In the genomic region with DNA sequence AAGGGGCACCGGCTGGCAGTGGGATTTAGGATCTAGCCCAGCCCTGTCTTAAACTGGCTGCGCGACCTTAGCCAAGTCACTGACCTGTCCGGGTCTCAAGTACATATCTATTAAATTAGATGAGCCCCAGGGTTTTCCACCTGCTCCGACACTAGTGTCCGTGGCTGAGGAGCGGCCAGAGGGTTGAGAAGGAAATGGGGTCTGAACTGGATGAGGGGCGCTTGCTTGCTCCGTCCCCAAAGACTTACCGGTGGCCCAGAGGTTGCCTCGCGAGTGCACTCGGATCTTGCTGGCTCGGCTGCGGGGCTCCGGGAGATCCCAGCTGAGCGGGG, we compare ENCODE assay signal across 8 cellular contexts. TPM values are rescaled to one million over a fixed set of nuclear protein-coding genes. Genes with fewer than 3 reads are reported as not detected.
A peak's percentile ranks its signal among the peaks of the same experiment; 100 is the strongest.
DNase-seq lines count a peak whose midpoint lies in the region; ATAC-seq and TF ChIP-seq lines count a peak whose summit lies in the region.

No MANE protein-coding gene starts in this region.

- H3K4me3 ChIP-seq in right lobe of liver (peak overlapping the region; percentile 32 to 59 (median 55)), tibial nerve (peak overlapping the region; percentile 48 to 66 (median 58))

- 36% methylated on average over 2 of the region's 17 CpGs for WGBS in right lobe of liver (ENCODE audit: insufficient coverage, low coverage, low lambda C conversion rate, missing lambda C conversion rate)
- 30 to 37% methylated on average over 8 to 10 of the region's 17 CpGs for WGBS in tibial nerve, 2 donors

- peak overlapping the region; percentile 68 for H3K4me3 Mint-ChIP-seq in activated T-cell treated with anti-CD3 and anti-CD28 coated beads, Interleukin-2, amount 50 U/mL, for 24 hours

- H3K27me3 ChIP-seq in right lobe of liver (no peaks in the 10 kb centered on the region), tibial nerve (no peaks in the 10 kb centered on the region)

- no peak for TF ChIP-seq POLR2A in right lobe of liver (IDR thresholded peaks at IDR 0.05)
- TF ChIP-seq POLR2A in tibial nerve (IDR thresholded peaks at IDR 0.05) = no peak

- no peaks in the 10 kb centered on the region for H3K27me3 Mint-ChIP-seq in activated T-cell treated with anti-CD3 and anti-CD28 coated beads, Interleukin-2, amount 50 U/mL, for 24 hours

- H3K4me1 Mint-ChIP-seq in activated T-cell treated with anti-CD3 and anti-CD28 coated beads, Interleukin-2, amount 50 U/mL, for 24 hours (ENCODE audit: low read depth) = peaks cover 44% of the 10 kb centered on the region

- DNase-seq in activated T-cell treated with anti-CD3 and anti-CD28 coated beads, Interleukin-2, amount 50 U/mL, for 24 hours = no peak
- DNase-seq in activated T-cell treated with anti-CD3 and anti-CD28 coated beads for 4 hours (no peak), right lobe of liver (no peak), tibial nerve (ENCODE audit: low spot score in 2 of 2) (no peak), posterior vena cava (ENCODE audit: low spot score) (no peak)

- H3K36me3 ChIP-seq in right lobe of liver (no peaks in the 10 kb centered on the region), tibial nerve (peaks cover 0 to under 1% (median 0%) of the 10 kb centered on the region in 3 donors)

- H3K9me3 Mint-ChIP-seq in activated T-cell treated with anti-CD3 and anti-CD28 coated beads, Interleukin-2, amount 50 U/mL, for 24 hours = no peaks in the 10 kb centered on the region

- H3K27ac Mint-ChIP-seq in activated T-cell treated with anti-CD3 and anti-CD28 coated beads, Interleukin-2, amount 50 U/mL, for 24 hours = peak overlapping the region; percentile 57

- intact Hi-C loops in right lobe of liver (cut with DNase I) = loop anchor here in 1 of 2 donors (10.0 kb wide), 2 partner anchors 57 to 227 kb away; a partner anchor contains a TSS
- intact Hi-C loops in posterior vena cava (cut with DNase I) = loop anchor here (10.0 kb wide), 2 partner anchors 257 to 267 kb away; no protein-coding TSS in a partner anchor

- TF ChIP-seq CTCF in right lobe of liver (IDR thresholded peaks at IDR 0.05) (no peak), tibial nerve (IDR thresholded peaks at IDR 0.05) (no peak)

- ATAC-seq in right lobe of liver = no peak
- ATAC-seq in HG02870 (IDR thresholded peaks at IDR 0.05; ENCODE audit: unreplicated experiment) = no peak
- no peak for ATAC-seq in GM21717 (IDR thresholded peaks at IDR 0.05; ENCODE audit: unreplicated experiment)

- H3K4me1 ChIP-seq in right lobe of liver (peaks cover 0 to 15% (median 0%) of the 10 kb centered on the region in 4 donors), tibial nerve (peaks cover 0 to 44% (median 16%) of the 10 kb centered on the region in 4 donors)

- H3K9me3 ChIP-seq in right lobe of liver (no peaks in the 10 kb centered on the region), tibial nerve (no peaks in the 10 kb centered on the region)

- peaks cover 23% of the 10 kb centered on the region for H3K36me3 Mint-ChIP-seq in activated T-cell treated with anti-CD3 and anti-CD28 coated beads, Interleukin-2, amount 50 U/mL, for 24 hours (ENCODE audit: low read depth)

- H3K27ac ChIP-seq in angular gyrus (ENCODE audit: low read depth, low read length) (peak overlapping the region; percentile 26), right lobe of liver (peak overlapping the region; percentile 20 to 71 (median 49)), tibial nerve (peak overlapping the region; percentile 75 to 93 (median 80))

- no peak for TF ChIP-seq EP300 in tibial nerve (IDR thresholded peaks at IDR 0.05)

RNA-seq across cellular contexts. Expression of a gene that starts 0.3 kb away (rescaled TPM):
- total RNA-seq in right lobe of liver (1 to 10 TPM in 4 of 6 experiments, under 1 TPM in 2; 0.76 to 3.8 (median 1.7) TPM), tibial nerve (100 to 1,000 TPM in 1 of 4 donors, 10 to 100 TPM in 3; 27.3 to 157 (median 68.0) TPM), posterior vena cava (1 to 10 TPM; 5.7 to 8.7 TPM)

RNA-seq across cellular contexts. Expression of a gene that starts 3.6 kb away (rescaled TPM):
- 10 to 100 TPM in 1 of 6 experiments, 1 to 10 TPM in 5; 6.3 to 11.1 (median 8.1) TPM for total RNA-seq in right lobe of liver
- 10 to 100 TPM; 19.7 to 40.2 (median 32.3) TPM for total RNA-seq in tibial nerve
- 10 to 100 TPM; 18.0 to 18.7 TPM for total RNA-seq in posterior vena cava

RNA-seq across cellular contexts. Expression of a gene that starts 56.9 kb away (rescaled TPM):
- 1 to 10 TPM; 4.5 to 8.7 (median 6.8) TPM for total RNA-seq in right lobe of liver
- total RNA-seq in tibial nerve = 1 to 10 TPM; 4.1 to 7.2 (median 5.2) TPM
- 1 to 10 TPM; 3.0 to 4.7 TPM for total RNA-seq in posterior vena cava

RNA-seq across cellular contexts. Expression of a gene that starts 58.2 kb away (rescaled TPM):
- total RNA-seq in right lobe of liver (10 to 100 TPM; 58.7 to 71.5 (median 65.3) TPM), tibial nerve (100 to 1,000 TPM in 3 of 4 donors, 10 to 100 TPM in 1; 88.2 to 132 (median 119) TPM), posterior vena cava (100 to 1,000 TPM in 1 of 2 donors, 10 to 100 TPM in 1; 83.0 to 113 TPM)

Comparison
In these comparisons a context has a peak if more than half of its experiments do, and no peak if none do; other contexts are left out.
1. H3K27ac ChIP-seq: peak in every context shown above with its lines; median percentile 80 in tibial nerve; 49 in right lobe of liver; 26 in angular gyrus.